Comparison of ENCODE assay signal across 8 cellular contexts in genomic region chr13:99307648-99308339, GRCh38. TPM values are rescaled to one million over a fixed set of nuclear protein-coding genes. Genes with fewer than 3 reads are reported as not detected.
DNase-seq lines count a peak whose midpoint lies in the region; ATAC-seq and TF ChIP-seq lines count a peak whose summit lies in the region.

No MANE protein-coding gene starts in this region.

- peaks cover 7% of the 10 kb centered on the region for H3K4me1 ChIP-seq in foreskin keratinocyte

- peak; percentile 37 for ATAC-seq in GM19455 (IDR thresholded peaks at IDR 0.05; ENCODE audit: unreplicated experiment)
- ATAC-seq in foreskin keratinocyte = peak; percentile 97

- TF ChIP-seq CTCF in foreskin keratinocyte (conservative IDR thresholded peaks at IDR 0.05) = no peak

- DNase-seq in A172 (ENCODE audit: low spot score) (peak; percentile 61), M059J (ENCODE audit: low read depth) (peak; percentile 80), activated T-cell treated with anti-CD3 and anti-CD28 coated beads for 24 hours (ENCODE audit: low read depth) (peak; percentile 74), foreskin keratinocyte (peak; percentile 44 to 71), posterior vena cava (ENCODE audit: low spot score) (no peak), NCI-H1105 treated with DMSO at 0.1 percent for 48 hours (lab: John Stamatoyannopoulos, UW) (no peak)
- DNase-seq in stimulated activated CD4-positive, alpha-beta T cell treated with anti-CD3 and anti-CD28 coated beads, Interleukin-15, amount 100 ng/mL, for 48 hours (ENCODE audit: low read depth in 2 of 2) = peak; percentile 81

- intact Hi-C loops in posterior vena cava (cut with DNase I) = no loop called here

- peak overlapping the region; percentile 52 for H3K27ac ChIP-seq in foreskin keratinocyte

- H3K27me3 ChIP-seq in foreskin keratinocyte = no peaks in the 10 kb centered on the region

RNA-seq across cellular contexts. Expression of gene GPR183, which starts 0.6 kb away (rescaled TPM):
- not detected in 2 replicates for total RNA-seq in A172 (2014; rRNA removed; shearing (Covaris generic))
- 0.12 and 0.74 TPM in 2 replicates for total RNA-seq in M059J (2014; rRNA removed; shearing (Covaris generic))
- total RNA-seq in foreskin keratinocyte (not detected in 2 replicates), posterior vena cava (10 to 100 TPM; 12.1 to 14.7 TPM)
- polyA plus RNA-seq in foreskin keratinocyte = not detected in 2 replicates

RNA-seq across cellular contexts. Expression of gene GPR18, which starts 49.6 kb away (rescaled TPM):
- total RNA-seq in A172 (2014; rRNA removed; shearing (Covaris generic)) = not detected in 2 replicates
- not detected in 2 replicates for total RNA-seq in M059J (2014; rRNA removed; shearing (Covaris generic))
- not detected in 2 replicates for total RNA-seq in foreskin keratinocyte
- polyA plus RNA-seq in foreskin keratinocyte = not detected in 2 replicates
- not detected for total RNA-seq in posterior vena cava

Comparison
In these comparisons a context has a peak if more than half of its experiments do, and no peak if none do; other contexts are left out.
1. DNase-seq: peak in A172 (single experiment), M059J (single experiment), activated T-cell treated with anti-CD3 and anti-CD28 coated beads for 24 hours (single experiment), foreskin keratinocyte (2 of 2) and stimulated activated CD4-positive, alpha-beta T cell treated with anti-CD3 and anti-CD28 coated beads, Interleukin-15, amount 100 ng/mL, for 48 hours (2 of 2); none in posterior vena cava (single experiment) and NCI-H1105 treated with DMSO at 0.1 percent for 48 hours (single experiment).